ENCODE assay signal across 12 cellular contexts in the genomic region with DNA sequence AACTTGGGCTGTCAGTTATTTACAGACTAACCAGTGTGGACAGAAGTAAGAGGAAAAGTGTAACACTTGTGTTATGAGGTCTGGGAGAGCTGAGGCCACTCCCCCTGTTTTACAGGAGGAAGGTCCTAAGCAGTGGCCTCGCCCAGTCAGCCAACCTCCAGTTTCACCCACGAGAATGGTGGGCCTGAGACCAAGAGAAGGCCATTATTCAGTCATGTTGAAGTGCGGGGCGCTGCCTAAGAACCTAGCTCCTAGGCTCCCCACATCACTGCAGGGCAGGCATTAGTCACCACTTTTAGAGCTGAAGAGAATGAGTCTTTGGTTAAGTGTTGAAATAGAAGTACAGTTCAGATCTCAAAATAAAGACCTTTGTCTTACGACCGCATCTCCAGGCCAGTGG. TPM values are rescaled to one million over a fixed set of nuclear protein-coding genes. Genes with fewer than 3 reads are reported as not detected.
DNase-seq lines count a peak whose midpoint lies in the region; ATAC-seq lines count a peak whose summit lies in the region.
"Had no signal": no experiment of that assay in that cellular context is flagged by ENCODE, and none has a peak within 500 bp of the region (broad histone marks: within the 10 kb centered on the region; RNA-seq: fewer than 3 reads in every experiment).

No MANE protein-coding gene starts in this region.

- ATAC-seq in activated T-cell treated with anti-CD3 and anti-CD28 coated beads, Interleukin-2, amount 50 U/mL, for 72 hours (replicated peaks in 1 of 2), result peak; percentile 76 to 79
- ATAC-seq in GM18909 (IDR thresholded peaks at IDR 0.05; ENCODE audit: poor library complexity, unreplicated experiment), result no peak

- H3K4me1 Mint-ChIP-seq in activated T-cell treated with anti-CD3 and anti-CD28 coated beads, Interleukin-2, amount 50 U/mL, for 72 hours (ENCODE audit: low read depth), result peaks cover 74% of the 10 kb centered on the region
- H3K4me1 Mint-ChIP-seq in activated T-cell treated with anti-CD3 and anti-CD28 coated beads, Interleukin-2, amount 50 U/mL, for 24 hours (ENCODE audit: low read depth), result peaks cover 76% of the 10 kb centered on the region

- DNase-seq in activated T-cell treated with anti-CD3 and anti-CD28 coated beads, Interleukin-2, amount 50 U/mL, for 72 hours, result peak; percentile 29 to 44
- DNase-seq in activated T-cell treated with anti-CD3 and anti-CD28 coated beads, Interleukin-2, amount 50 U/mL, for 24 hours, result no peak
- peak; percentile 94 for DNase-seq in SK-MEL-5 (ENCODE audit: low read depth, low spot score)
- peak; percentile 10 for DNase-seq in fibroblast of peridontal ligament (ENCODE audit: extremely low read depth)
- DNase-seq in stimulated activated CD8-positive, alpha-beta memory T cell treated with anti-CD3 and anti-CD28 coated beads, Interleukin-4, amount 100 ng/mL, for 48 hours, result peak; percentile 47
- DNase-seq in DMS53 treated with DMSO at 0.1 percent for 48 hours (lab: John Stamatoyannopoulos, UW; ENCODE audit: unreplicated experiment), result no peak
- DNase-seq in inferior parietal cortex (ENCODE audit: extremely low spot score), result no peak
- DNase-seq: activated T-cell treated with anti-CD3 and anti-CD28 coated beads for 4 hours, AML-193, hippocampal formation, stomach had no signal

- H3K36me3 Mint-ChIP-seq in activated T-cell treated with anti-CD3 and anti-CD28 coated beads, Interleukin-2, amount 50 U/mL, for 72 hours (ENCODE audit: insufficient read depth in 2 of 2), result peaks cover 5 to 11% of the 10 kb centered on the region in 2 donors
- H3K36me3 Mint-ChIP-seq in activated T-cell treated with anti-CD3 and anti-CD28 coated beads, Interleukin-2, amount 50 U/mL, for 24 hours (ENCODE audit: low read depth), result peaks cover 19% of the 10 kb centered on the region

- peak overlapping the region in 1 of 2 donors; percentile 38 for H3K4me3 Mint-ChIP-seq in activated T-cell treated with anti-CD3 and anti-CD28 coated beads, Interleukin-2, amount 50 U/mL, for 72 hours
- no peak overlapping the region for H3K4me3 Mint-ChIP-seq in activated T-cell treated with anti-CD3 and anti-CD28 coated beads, Interleukin-2, amount 50 U/mL, for 24 hours

- peaks cover under 1 to 2% of the 10 kb centered on the region in 2 donors for H3K9me3 Mint-ChIP-seq in activated T-cell treated with anti-CD3 and anti-CD28 coated beads, Interleukin-2, amount 50 U/mL, for 72 hours
- H3K9me3 Mint-ChIP-seq in activated T-cell treated with anti-CD3 and anti-CD28 coated beads, Interleukin-2, amount 50 U/mL, for 24 hours, result peaks cover 5% of the 10 kb centered on the region

- H3K27me3 Mint-ChIP-seq in activated T-cell treated with anti-CD3 and anti-CD28 coated beads, Interleukin-2, amount 50 U/mL, for 72 hours (ENCODE audit: low read depth), result no peaks in the 10 kb centered on the region
- H3K27me3 Mint-ChIP-seq in activated T-cell treated with anti-CD3 and anti-CD28 coated beads, Interleukin-2, amount 50 U/mL, for 24 hours, result no peaks in the 10 kb centered on the region

- in situ Hi-C loops in SK-MEL-5 (cut with HindIII; ENCODE audit: low pct_unique_long_range_greater_than_20kb, low sequenced_read_pairs), result no loop called here

- no peak overlapping the region for H3K27ac Mint-ChIP-seq in activated T-cell treated with anti-CD3 and anti-CD28 coated beads, Interleukin-2, amount 50 U/mL, for 72 hours
- H3K27ac Mint-ChIP-seq in activated T-cell treated with anti-CD3 and anti-CD28 coated beads, Interleukin-2, amount 50 U/mL, for 24 hours, result no peak overlapping the region

RNA-seq across cellular contexts. Expression of a gene that starts 27.9 kb away (rescaled TPM):
- 10 to 100 TPM; 39.2 to 40.8 TPM for total RNA-seq in activated T-cell treated with anti-CD3 and anti-CD28 coated beads, Interleukin-2, amount 50 U/mL, for 72 hours
- 50.3 and 54.8 TPM in 2 replicates for total RNA-seq in SK-MEL-5 (2014; rRNA removed; shearing (Covaris generic))
- polyA plus RNA-seq in SK-MEL-5 (2015; cell fraction: cytosol; rRNA removed), result 31.6 and 43.5 TPM in 2 replicates
- 15.0 and 21.3 TPM in 2 replicates for polyA plus RNA-seq in SK-MEL-5 (2015; cell fraction: nucleus; rRNA removed)

Comparison
In these comparisons a context has a peak if more than half of its experiments do, and no peak if none do; other contexts are left out.
1. DNase-seq: peak in activated T-cell treated with anti-CD3 and anti-CD28 coated beads, Interleukin-2, amount 50 U/mL, for 72 hours (2 of 2), SK-MEL-5 (single experiment), fibroblast of peridontal ligament (single experiment) and stimulated activated CD8-positive, alpha-beta memory T cell treated with anti-CD3 and anti-CD28 coated beads, Interleukin-4, amount 100 ng/mL, for 48 hours (single experiment); none in activated T-cell treated with anti-CD3 and anti-CD28 coated beads, Interleukin-2, amount 50 U/mL, for 24 hours (single experiment), DMS53 treated with DMSO at 0.1 percent for 48 hours (single experiment) and inferior parietal cortex (single experiment).